Comparison of ENCODE assay signal across 9 cellular contexts in genomic region chr5:96067902-96068614, GRCh38.
DNase-seq lines count a peak whose midpoint lies in the region; ATAC-seq and TF ChIP-seq lines count a peak whose summit lies in the region.
"Had no signal": no experiment of that assay in that cellular context is flagged by ENCODE, and none has a peak within 500 bp of the region (broad histone marks: within the 10 kb centered on the region; RNA-seq: fewer than 3 reads in every experiment).

No MANE protein-coding gene starts in this region.

- H3K27ac Mint-ChIP-seq in neural crest cell (ENCODE audit: unreplicated experiment) = peak overlapping the region; percentile 52

- H3K9me3 Mint-ChIP-seq in neural crest cell = peaks cover 4% of the 10 kb centered on the region

- no peak for TF ChIP-seq CTCF in brain microvascular endothelial cell (IDR thresholded peaks at IDR 0.05; ENCODE audit: low read depth, low read length, missing control alignments)
- no peak for TF ChIP-seq CTCF in neural crest cell (conservative IDR thresholded peaks at IDR 0.05)
- TF ChIP-seq CTCF in esophagus muscularis mucosa (IDR thresholded peaks at IDR 0.05) = no peak

- TF ChIP-seq EP300 in esophagus muscularis mucosa (IDR thresholded peaks at IDR 0.05) = no peak

- H3K36me3 ChIP-seq in brain microvascular endothelial cell (replicated peaks) = no peaks in the 10 kb centered on the region
- no peaks in the 10 kb centered on the region for H3K36me3 ChIP-seq in esophagus muscularis mucosa

- H3K4me1 Mint-ChIP-seq in neural crest cell = peaks cover 20% of the 10 kb centered on the region

- 57% methylated on average over 6 of the region's 6 CpGs for WGBS in esophagus muscularis mucosa

- intact Hi-C loops in esophagus muscularis mucosa (cut with DNase I) = no loop called here

- TF ChIP-seq POLR2A in esophagus muscularis mucosa (IDR thresholded peaks at IDR 0.05; ENCODE audit: low read depth) = no peak

- H3K27ac ChIP-seq in brain microvascular endothelial cell = peak overlapping the region; percentile 96
- no peak overlapping the region for H3K27ac ChIP-seq in esophagus muscularis mucosa (replicated peaks in 1 of 4)

- ATAC-seq in GM21360 (IDR thresholded peaks at IDR 0.05; ENCODE audit: unreplicated experiment) = no peak

- in situ Hi-C loops in brain microvascular endothelial cell (cut with HindIII; ENCODE audit: low pct_ligation_motif_present, low sequenced_read_pairs) = no loop called here

- no peak overlapping the region for H3K4me3 Mint-ChIP-seq in neural crest cell

- peaks cover 0 to 19% (median 16%) of the 10 kb centered on the region in 4 donors for H3K4me1 ChIP-seq in esophagus muscularis mucosa

- H3K4me3 ChIP-seq in brain microvascular endothelial cell (ENCODE audit: low read depth, low read length) (no peak overlapping the region), esophagus muscularis mucosa (no peak overlapping the region)

- H3K27me3 ChIP-seq in brain microvascular endothelial cell (replicated peaks) (no peaks in the 10 kb centered on the region), esophagus muscularis mucosa (no peaks in the 10 kb centered on the region)

- no peaks in the 10 kb centered on the region for H3K9me3 ChIP-seq in esophagus muscularis mucosa

- H3K27me3 Mint-ChIP-seq in neural crest cell (ENCODE audit: low read depth) = no peaks in the 10 kb centered on the region

- no peaks in the 10 kb centered on the region for H3K36me3 Mint-ChIP-seq in neural crest cell (ENCODE audit: low read depth)

- DNase-seq in ELR (ENCODE audit: low read depth) (peak; percentile 97), M059J (ENCODE audit: low read depth) (peak; percentile 98), brain microvascular endothelial cell (peak; percentile 97), neural crest cell (ENCODE audit: low read depth, low spot score) (no peak), 8988T (no peak), SIG-M5 treated with dmso at 0.1 percent for 504 hours (lab: John Stamatoyannopoulos, UW; ENCODE audit: unreplicated experiment) (no peak), esophagus muscularis mucosa (ENCODE audit: extremely low spot score) (no peak)
- DNase-seq: effector CD8-positive, alpha-beta T cell had no signal

Comparison
In these comparisons a context has a peak if more than half of its experiments do, and no peak if none do; other contexts are left out.
1. DNase-seq: peak in ELR (single experiment), M059J (single experiment) and brain microvascular endothelial cell (single experiment); none in neural crest cell (single experiment), 8988T (single experiment), SIG-M5 treated with dmso at 0.1 percent for 504 hours (single experiment) and esophagus muscularis mucosa (single experiment).